17 cellular contexts compared by ENCODE assay signal in genomic region chr11:27282806-27283205, GRCh38.
DNase-seq lines count a peak whose midpoint lies in the region; TF ChIP-seq lines count a peak whose summit lies in the region.
"Had no signal": no experiment of that assay in that cellular context is flagged by ENCODE, and none has a peak within 500 bp of the region (broad histone marks: within the 10 kb centered on the region; RNA-seq: fewer than 3 reads in every experiment).

No MANE protein-coding gene starts in this region.

- no peak overlapping the region for H3K4me3 ChIP-seq in breast epithelium
- no peak overlapping the region for H3K4me3 ChIP-seq in tibial artery

- no peak overlapping the region for H3K27ac ChIP-seq in breast epithelium
- peak overlapping the region; percentile 27 to 51 for H3K27ac ChIP-seq in tibial artery
- H3K27ac ChIP-seq: RWPE1 had no signal

- no TSS peak for BruUV-seq in MCF 10A (replicated peaks; lab: Mats Ljungman, UMichigan)

- H3K4me3 Mint-ChIP-seq in MCF 10A (ENCODE audit: unreplicated experiment), result no peak overlapping the region
- H3K4me3 Mint-ChIP-seq: activated T-cell treated with anti-CD3 and anti-CD28 coated beads, Interleukin-2, amount 50 U/mL, for 72 hours; effector memory CD8-positive, alpha-beta T cell had no signal

- TF ChIP-seq POLR2A in breast epithelium (IDR thresholded peaks at IDR 0.05), result no peak

- H3K27me3 Mint-ChIP-seq in MCF 10A (ENCODE audit: insufficient read depth, unreplicated experiment), result peaks cover 3% of the 10 kb centered on the region
- H3K27me3 Mint-ChIP-seq: effector memory CD8-positive, alpha-beta T cell had no signal

- H3K36me3 ChIP-seq in breast epithelium (no peaks in the 10 kb centered on the region), tibial artery (no peaks in the 10 kb centered on the region)

- H3K9me3 Mint-ChIP-seq in MCF 10A (ENCODE audit: unreplicated experiment), result no peaks in the 10 kb centered on the region
- H3K9me3 Mint-ChIP-seq: activated T-cell treated with anti-CD3 and anti-CD28 coated beads, Interleukin-2, amount 50 U/mL, for 72 hours; effector memory CD8-positive, alpha-beta T cell had no signal

- H3K4me1 Mint-ChIP-seq in MCF 10A (ENCODE audit: insufficient read depth, unreplicated experiment), result peaks cover 6% of the 10 kb centered on the region

- DNase-seq in MCF 10A (ENCODE audit: unreplicated experiment), result peak; percentile 27
- no peak for DNase-seq in breast epithelium (ENCODE audit: low spot score in 2 of 2)
- peak; percentile 94 for DNase-seq in astrocyte of the hippocampus (ENCODE audit: low read depth, low spot score)
- DNase-seq in hepatic stellate cell (ENCODE audit: low spot score), result peak; percentile 5
- no peak for DNase-seq in tibial artery
- no peak for DNase-seq in NCI-H146 (lab: John Stamatoyannopoulos, UW)
- no peak for DNase-seq in NCI-H2107 treated with DMSO at 0.1 percent for 48 hours (lab: John Stamatoyannopoulos, UW; ENCODE audit: unreplicated experiment)
- no peak for DNase-seq in stimulated activated CD4-positive, alpha-beta T cell treated with anti-CD3 and anti-CD28 coated beads, Interleukin-4, amount 100 ng/mL, for 24 hours
- DNase-seq: activated CD4-positive, alpha-beta T cell treated with anti-CD3 and anti-CD28 coated beads for 4 hours; activated T-cell treated with anti-CD3 and anti-CD28 coated beads, Interleukin-2, amount 50 U/mL, for 72 hours; effector memory CD8-positive, alpha-beta T cell; H7; NCI-H2029 treated with DMSO at 0.1 percent for 48 hours; NCI-H774; stimulated activated naive CD4-positive, alpha-beta T cell treated with Interleukin-2 at 50 U/mL for 16 hours; T-helper 2 cell had no signal

- H3K36me3 Mint-ChIP-seq in MCF 10A (ENCODE audit: insufficient read depth, unreplicated experiment), result no peaks in the 10 kb centered on the region

- H3K27ac Mint-ChIP-seq in MCF 10A (ENCODE audit: low read depth, unreplicated experiment), result no peak overlapping the region
- H3K27ac Mint-ChIP-seq: activated T-cell treated with anti-CD3 and anti-CD28 coated beads, Interleukin-2, amount 50 U/mL, for 72 hours; effector memory CD8-positive, alpha-beta T cell had no signal

- H3K9me3 ChIP-seq in breast epithelium, result no peaks in the 10 kb centered on the region
- no peaks in the 10 kb centered on the region for H3K9me3 ChIP-seq in tibial artery

- intact Hi-C loops in MCF 10A (cut with micrococcal nuclease) (no loop called here), breast epithelium (cut with DNase I; ENCODE audit: low total_unique reads) (no loop called here), tibial artery (cut with DNase I; ENCODE audit: low total_unique reads) (no loop called here)

- TF ChIP-seq CTCF in MCF 10A (IDR thresholded peaks at IDR 0.05; ENCODE audit: unreplicated experiment), result no peak
- TF ChIP-seq CTCF in breast epithelium (IDR thresholded peaks at IDR 0.05), result no peak
- no peak for TF ChIP-seq CTCF in tibial artery (IDR thresholded peaks at IDR 0.05)

- CTCF ChIA-PET in MCF 10A (lab: Yijun Ruan, JAX), result interaction anchor here (1.0 to 4.0 kb wide), 4 partner anchors 9 to 203 kb away, joined by 4 to 20 read pairs (median 4); no protein-coding TSS in a partner anchor

- H3K4me1 ChIP-seq in breast epithelium (no peaks in the 10 kb centered on the region), tibial artery (peaks cover 0 to 24% (median 18%) of the 10 kb centered on the region in 4 donors)

- no peaks in the 10 kb centered on the region for H3K27me3 ChIP-seq in breast epithelium
- no peaks in the 10 kb centered on the region for H3K27me3 ChIP-seq in tibial artery

- POLR2A ChIA-PET in MCF 10A (lab: Yijun Ruan, JAX), result no interaction called here

Comparison
In these comparisons a context has a peak if more than half of its experiments do, and no peak if none do; other contexts are left out.
1. DNase-seq: peak in MCF 10A (single experiment), astrocyte of the hippocampus (single experiment) and hepatic stellate cell (single experiment); none in breast epithelium (0 of 2), tibial artery (0 of 2), NCI-H146 (single experiment), NCI-H2107 treated with DMSO at 0.1 percent for 48 hours (single experiment) and stimulated activated CD4-positive, alpha-beta T cell treated with anti-CD3 and anti-CD28 coated beads, Interleukin-4, amount 100 ng/mL, for 24 hours (single experiment).
2. H3K27ac ChIP-seq: peak in tibial artery (2 of 2); none in breast epithelium (0 of 2).